Comparison of ENCODE assay signal across 11 cellular contexts in genomic region chr10:37442882-37443281, GRCh38.
"Had no signal": no experiment of that assay in that cellular context is flagged by ENCODE, and none has a peak within 500 bp of the region (broad histone marks: within the 10 kb centered on the region; RNA-seq: fewer than 3 reads in every experiment).

No MANE protein-coding gene starts in this region.

- H3K4me3 ChIP-seq: GM23248, GM23338, HAP-1 had no signal

- H3K36me3 ChIP-seq: HAP-1 had no signal

- H3K27ac ChIP-seq: GM23248 had no signal

- H3K9ac ChIP-seq: GM23248 had no signal

- DNase-seq: GM23248, GOT3, H7, H9, HCEC 1CT, HFFc6 had no signal

- H3K4me2 ChIP-seq: GM23338 had no signal

- H3K4me1 ChIP-seq: HAP-1 had no signal

- H3K27ac Mint-ChIP-seq: GM23338, H9, HFFc6 had no signal

- H3K4me1 Mint-ChIP-seq: GM23338, H9 had no signal

- H2AFZ ChIP-seq: GM23248, GM23338 had no signal

- ATAC-seq: GM23338, HCT116 had no signal

- FAIRE-seq: H1, H54 had no signal

- H3K9me3 ChIP-seq: HAP-1 had no signal

- H3K4me3 Mint-ChIP-seq: GM23338, H9, HFFc6 had no signal
